Comparison of ENCODE assay signal across 18 cellular contexts in genomic region chr22:21611210-21611977, GRCh38. TPM values are rescaled to one million over a fixed set of nuclear protein-coding genes. Genes with fewer than 3 reads are reported as not detected.
A peak's percentile ranks its signal among the peaks of the same experiment; 100 is the strongest.
DNase-seq lines count a peak whose midpoint lies in the region; ATAC-seq and TF ChIP-seq lines count a peak whose summit lies in the region.
"Had no signal": no experiment of that assay in that cellular context is flagged by ENCODE, and none has a peak within 500 bp of the region (broad histone marks: within the 10 kb centered on the region; RNA-seq: fewer than 3 reads in every experiment).

No MANE protein-coding gene starts in this region.

- no peaks in the 10 kb centered on the region for H3K9me3 ChIP-seq in PC-3 (ENCODE audit: low read length)
- no peaks in the 10 kb centered on the region for H3K9me3 ChIP-seq in testis
- H3K9me3 ChIP-seq: BLaER1 treated with 17β-estradiol and CSF1 and Interleukin-3, amounts not matched to agents 10 nM and 100 nM; colonic mucosa; MG63; spleen had no signal

- H3K4me1 ChIP-seq in PC-3 (ENCODE audit: insufficient read depth, low read length) (no peaks in the 10 kb centered on the region; the same call in 1 of the 2 replicates), testis (no peaks in the 10 kb centered on the region)
- H3K4me1 ChIP-seq: colonic mucosa, foreskin keratinocyte had no signal

- H3K36me3 Mint-ChIP-seq in activated CD4-positive, alpha-beta T cell treated with anti-CD3 and anti-CD28 coated beads for 36 hours (ENCODE audit: low read depth), result peaks cover 41% of the 10 kb centered on the region
- H3K36me3 Mint-ChIP-seq in natural killer cell treated with Interleukin-12 subunit alpha and Interleukin-12 subunit beta and Interleukin-15 and Interleukin-18, amount 100 ng/mL, for 72 hours, result peaks cover 10% of the 10 kb centered on the region

- 78 to 91% methylated on average over 4 of the region's 4 CpGs for WGBS in testis, 2 donors

- BruUV-seq in PC-3 (replicated peaks; lab: Mats Ljungman, UMichigan), result TSS peak; percentile 25

- no peak for ATAC-seq in activated CD4-positive, alpha-beta T cell treated with anti-CD3 and anti-CD28 coated beads for 36 hours
- ATAC-seq in PC-3, result no peak
- ATAC-seq in natural killer cell treated with Interleukin-12 subunit alpha and Interleukin-12 subunit beta and Interleukin-15 and Interleukin-18, amount 100 ng/mL, for 72 hours, result no peak
- ATAC-seq: foreskin keratinocyte had no signal

- peaks cover 13% of the 10 kb centered on the region for H3K36me3 ChIP-seq in PC-3 (ENCODE audit: low read depth, low read length)
- H3K36me3 ChIP-seq in testis (ENCODE audit: low read depth, missing control alignments), result no peaks in the 10 kb centered on the region
- H3K36me3 ChIP-seq: colonic mucosa had no signal

- POLR2A ChIA-PET in activated CD4-positive, alpha-beta T cell treated with anti-CD3 and anti-CD28 coated beads for 36 hours (lab: Charles Lee), result no interaction called here
- POLR2A ChIA-PET in PC-3 (lab: Charles Lee; ENCODE audit: unreplicated experiment), result no interaction called here

- no peaks in the 10 kb centered on the region for H4K20me1 ChIP-seq in PC-3 (ENCODE audit: low read length)

- no peak for DNase-seq in activated CD4-positive, alpha-beta T cell treated with anti-CD3 and anti-CD28 coated beads for 36 hours
- DNase-seq in activated CD4-positive, alpha-beta T cell treated with anti-CD3 and anti-CD28 coated beads, Interleukin-2, amount 50 U/mL, for 4 hours, result no peak
- DNase-seq in PC-3 (no peak), astrocyte of the hippocampus (ENCODE audit: low read depth, low spot score) (peak; percentile 30), DMS153 (lab: John Stamatoyannopoulos, UW) (no peak), testis (no peak), RKO (ENCODE audit: low spot score) (no peak)
- DNase-seq in natural killer cell treated with Interleukin-12 subunit alpha and Interleukin-12 subunit beta and Interleukin-15 and Interleukin-18, amount 100 ng/mL, for 72 hours (ENCODE audit: low spot score), result no peak
- DNase-seq: colonic mucosa, DMS79, foreskin keratinocyte, mesendoderm, MG63, NCI-H1436 treated with DMSO at 0.1 percent for 48 hours, spleen had no signal

- no peaks in the 10 kb centered on the region for H3K27me3 Mint-ChIP-seq in activated CD4-positive, alpha-beta T cell treated with anti-CD3 and anti-CD28 coated beads for 36 hours
- no peaks in the 10 kb centered on the region for H3K27me3 Mint-ChIP-seq in natural killer cell treated with Interleukin-12 subunit alpha and Interleukin-12 subunit beta and Interleukin-15 and Interleukin-18, amount 100 ng/mL, for 72 hours

- H2AFZ ChIP-seq in PC-3 (ENCODE audit: low read length), result no peak overlapping the region

- H3K9me2 ChIP-seq in PC-3 (replicated peaks; ENCODE audit: low read length), result no peaks in the 10 kb centered on the region

- H3K27ac Mint-ChIP-seq in activated CD4-positive, alpha-beta T cell treated with anti-CD3 and anti-CD28 coated beads for 36 hours, result peak overlapping the region; percentile 49
- peak overlapping the region; percentile 15 to 60 for H3K27ac Mint-ChIP-seq in natural killer cell treated with Interleukin-12 subunit alpha and Interleukin-12 subunit beta and Interleukin-15 and Interleukin-18, amount 100 ng/mL, for 72 hours

- no peak overlapping the region for H3K4me3 ChIP-seq in PC-3 (ENCODE audit: low read length)
- H3K4me3 ChIP-seq in testis, result no peak overlapping the region
- H3K4me3 ChIP-seq: BLaER1 treated with 17β-estradiol and CSF1 and Interleukin-3, amounts not matched to agents 10 nM and 100 nM; colonic mucosa; MG63; spleen had no signal

- peaks cover 67% of the 10 kb centered on the region for H3K79me2 ChIP-seq in PC-3 (ENCODE audit: low read length)

- H3K4me1 Mint-ChIP-seq in activated CD4-positive, alpha-beta T cell treated with anti-CD3 and anti-CD28 coated beads for 36 hours, result peaks cover 18% of the 10 kb centered on the region
- H3K4me1 Mint-ChIP-seq in natural killer cell treated with Interleukin-12 subunit alpha and Interleukin-12 subunit beta and Interleukin-15 and Interleukin-18, amount 100 ng/mL, for 72 hours (ENCODE audit: low read depth in 2 of 2), result peaks cover 36 to 49% of the 10 kb centered on the region in 2 donors

- no peaks in the 10 kb centered on the region for H3F3A ChIP-seq in PC-3 (ENCODE audit: low read length, unreplicated experiment)

- CTCF ChIA-PET in activated CD4-positive, alpha-beta T cell treated with anti-CD3 and anti-CD28 coated beads for 36 hours (lab: Charles Lee), result no interaction called here
- CTCF ChIA-PET in PC-3 (lab: Charles Lee), result no interaction called here

- H3K27me3 ChIP-seq in PC-3 (ENCODE audit: low read length) (no peaks in the 10 kb centered on the region), testis (no peaks in the 10 kb centered on the region)
- H3K27me3 ChIP-seq: BLaER1 treated with 17β-estradiol and CSF1 and Interleukin-3, amounts not matched to agents 10 nM and 100 nM; colonic mucosa; foreskin keratinocyte; MG63; spleen had no signal

- TF ChIP-seq CTCF in PC-3 (conservative IDR thresholded peaks at IDR 0.05; ENCODE audit: low read depth, low read length) (no peak), testis (IDR thresholded peaks at IDR 0.05) (no peak)

- intact Hi-C loops in activated CD4-positive, alpha-beta T cell treated with anti-CD3 and anti-CD28 coated beads for 36 hours (cut with DNase I, micrococcal nuclease), result no loop called here
- intact Hi-C loops in PC-3 (cut with micrococcal nuclease) (no loop called here), testis (cut with DNase I; ENCODE audit: low total_unique reads) (no loop called here)

- no peak overlapping the region for H3K4me3 Mint-ChIP-seq in activated CD4-positive, alpha-beta T cell treated with anti-CD3 and anti-CD28 coated beads for 36 hours
- no peak overlapping the region for H3K4me3 Mint-ChIP-seq in natural killer cell treated with Interleukin-12 subunit alpha and Interleukin-12 subunit beta and Interleukin-15 and Interleukin-18, amount 100 ng/mL, for 72 hours
- H3K4me3 Mint-ChIP-seq: neural crest cell had no signal

- TF ChIP-seq POLR2A in testis (IDR thresholded peaks at IDR 0.05), result no peak

- H3K4me2 ChIP-seq in PC-3 (ENCODE audit: low read length), result no peak overlapping the region
- H3K4me2 ChIP-seq: BLaER1 treated with 17β-estradiol and CSF1 and Interleukin-3, amounts not matched to agents 10 nM and 100 nM had no signal

- H3K27ac ChIP-seq in PC-3 (ENCODE audit: low read length) (no peak overlapping the region), testis (no peak overlapping the region)
- H3K27ac ChIP-seq: BLaER1 treated with 17β-estradiol and CSF1 and Interleukin-3, amounts not matched to agents 10 nM and 100 nM; colonic mucosa; foreskin keratinocyte; spleen had no signal

- H3K9me3 Mint-ChIP-seq in activated CD4-positive, alpha-beta T cell treated with anti-CD3 and anti-CD28 coated beads for 36 hours (ENCODE audit: low read depth), result no peaks in the 10 kb centered on the region
- no peaks in the 10 kb centered on the region for H3K9me3 Mint-ChIP-seq in natural killer cell treated with Interleukin-12 subunit alpha and Interleukin-12 subunit beta and Interleukin-15 and Interleukin-18, amount 100 ng/mL, for 72 hours
- H3K9me3 Mint-ChIP-seq: neural crest cell had no signal

- H3K9ac ChIP-seq in PC-3 (ENCODE audit: low read length), result no peak overlapping the region

RNA-seq across cellular contexts. Expression of gene YDJC, which starts 18.4 kb away (rescaled TPM):
- total RNA-seq in activated CD4-positive, alpha-beta T cell treated with anti-CD3 and anti-CD28 coated beads for 36 hours, result 10 to 100 TPM; 43.4 to 54.0 TPM
- total RNA-seq in PC-3 (2014; rRNA removed) (79.4 and 122 TPM in 2 replicates), testis (10 to 100 TPM; 36.5 to 37.1 TPM)
- 10 to 100 TPM; 43.1 to 68.6 TPM for total RNA-seq in natural killer cell treated with Interleukin-12 subunit alpha and Interleukin-12 subunit beta and Interleukin-15 and Interleukin-18, amount 100 ng/mL, for 72 hours
- 9.9 TPM for polyA plus RNA-seq in testis (ENCODE audit: insufficient read depth, low read depth, low replicate concordance)

RNA-seq across cellular contexts. Expression of gene CCDC116, which starts 21.2 kb away (rescaled TPM):
- under 1 TPM; 0.23 to 0.33 TPM for total RNA-seq in activated CD4-positive, alpha-beta T cell treated with anti-CD3 and anti-CD28 coated beads for 36 hours
- total RNA-seq in PC-3 (2014; rRNA removed) (not detected in 2 replicates), testis (10 to 100 TPM; 16.0 to 28.6 TPM)
- total RNA-seq in natural killer cell treated with Interleukin-12 subunit alpha and Interleukin-12 subunit beta and Interleukin-15 and Interleukin-18, amount 100 ng/mL, for 72 hours, result 1 to 10 TPM; 2.0 to 2.5 TPM
- polyA plus RNA-seq in testis (ENCODE audit: insufficient read depth, low read depth, low replicate concordance), result 54.0 TPM
- total RNA-seq: A172 had no signal

RNA-seq across cellular contexts. Expression of gene SDF2L1, which starts 30.7 kb away (rescaled TPM):
- total RNA-seq in activated CD4-positive, alpha-beta T cell treated with anti-CD3 and anti-CD28 coated beads for 36 hours, result 10 to 100 TPM; 13.7 to 32.8 TPM
- total RNA-seq in PC-3 (2014; rRNA removed), result 180 and 214 TPM in 2 replicates
- total RNA-seq in natural killer cell treated with Interleukin-12 subunit alpha and Interleukin-12 subunit beta and Interleukin-15 and Interleukin-18, amount 100 ng/mL, for 72 hours, result 100 to 1,000 TPM; 102 to 127 TPM
- total RNA-seq in testis, result 10 to 100 TPM; 33.0 to 34.3 TPM
- polyA plus RNA-seq in testis (ENCODE audit: insufficient read depth, low read depth, low replicate concordance), result 23.9 TPM

RNA-seq across cellular contexts. Expression of gene UBE2L3, which starts 43.9 kb away (rescaled TPM):
- total RNA-seq in activated CD4-positive, alpha-beta T cell treated with anti-CD3 and anti-CD28 coated beads for 36 hours, result 10 to 100 TPM; 57.3 to 75.5 TPM
- total RNA-seq in PC-3 (2014; rRNA removed) (50.7 and 72.0 TPM in 2 replicates), testis (10 to 100 TPM; 61.4 to 66.8 TPM)
- 100 to 1,000 TPM in 1 of 2 donors, 10 to 100 TPM in 1; 86.3 to 114 TPM for total RNA-seq in natural killer cell treated with Interleukin-12 subunit alpha and Interleukin-12 subunit beta and Interleukin-15 and Interleukin-18, amount 100 ng/mL, for 72 hours
- polyA plus RNA-seq in testis (ENCODE audit: insufficient read depth, low read depth, low replicate concordance), result 63.3 TPM

RNA-seq across cellular contexts. Expression of gene PPIL2, which starts 54.4 kb away (rescaled TPM):
- 10 to 100 TPM; 42.8 to 57.7 TPM for total RNA-seq in activated CD4-positive, alpha-beta T cell treated with anti-CD3 and anti-CD28 coated beads for 36 hours
- total RNA-seq in PC-3 (2014; rRNA removed) (32.3 and 33.7 TPM in 2 replicates), testis (10 to 100 TPM; 64.6 to 65.3 TPM)
- total RNA-seq in natural killer cell treated with Interleukin-12 subunit alpha and Interleukin-12 subunit beta and Interleukin-15 and Interleukin-18, amount 100 ng/mL, for 72 hours, result 10 to 100 TPM; 50.4 to 62.9 TPM
- polyA plus RNA-seq in testis (ENCODE audit: insufficient read depth, low read depth, low replicate concordance), result 35.5 TPM

Comparison
In these comparisons a context has a peak if more than half of its experiments do, and no peak if none do; other contexts are left out.
1. RNA of gene CCDC116, which starts 21.2 kb away (total RNA-seq): 16.0 to 28.6 TPM in testis; 2.0 to 2.5 TPM in natural killer cell treated with Interleukin-12 subunit alpha and Interleukin-12 subunit beta and Interleukin-15 and Interleukin-18, amount 100 ng/mL, for 72 hours, 0.23 to 0.33 TPM in activated CD4-positive, alpha-beta T cell treated with anti-CD3 and anti-CD28 coated beads for 36 hours and not detected in PC-3; every median in the first group is over 4 times any median in the second.